10 cellular contexts compared by ENCODE assay signal in genomic region chr6:136763716-136764521, GRCh38. TPM values are rescaled to one million over a fixed set of nuclear protein-coding genes. Genes with fewer than 3 reads are reported as not detected.
DNase-seq lines count a peak whose midpoint lies in the region; ATAC-seq and TF ChIP-seq lines count a peak whose summit lies in the region.
"Had no signal": no experiment of that assay in that cellular context is flagged by ENCODE, and none has a peak within 500 bp of the region (broad histone marks: within the 10 kb centered on the region; RNA-seq: fewer than 3 reads in every experiment).

No MANE protein-coding gene starts in this region.

- H3K4me3 ChIP-seq in WERI-Rb-1 (ENCODE audit: low read depth, low read length), result no peak overlapping the region
- H3K4me3 ChIP-seq: SJSA1 had no signal

- DNase-seq in memory B cell (ENCODE audit: low spot score in 2 of 2) (no peak), kidney glomerular epithelial cell (lab: John Stamatoyannopoulos, UW) (no peak), left cardiac atrium (no peak), WERI-Rb-1 (no peak)
- DNase-seq: amniotic stem cell; stimulated activated CD4-positive, alpha-beta T cell treated with anti-CD3 and anti-CD28 coated beads, Interleukin-1b, Interleukin-23, amount 100 ng/mL, for 48 hours had no signal

- H3K27ac Mint-ChIP-seq in memory B cell, result peak overlapping the region; percentile 67

- H3K4me3 Mint-ChIP-seq in memory B cell, result peak overlapping the region; percentile 19

- H3K9me3 Mint-ChIP-seq in memory B cell, result no peaks in the 10 kb centered on the region

- H3K4me1 Mint-ChIP-seq in memory B cell, result peaks cover 64% of the 10 kb centered on the region

- peaks cover 3% of the 10 kb centered on the region for H3K9me3 ChIP-seq in WERI-Rb-1 (ENCODE audit: severe bottlenecking)
- H3K9me3 ChIP-seq: SJSA1 had no signal

- H3K36me3 Mint-ChIP-seq in memory B cell, result peaks cover 2% of the 10 kb centered on the region

- no peaks in the 10 kb centered on the region for H3K27me3 ChIP-seq in WERI-Rb-1 (ENCODE audit: insufficient read depth, low read depth, severe bottlenecking)
- H3K27me3 ChIP-seq: SJSA1 had no signal

- intact Hi-C loops in left cardiac atrium (cut with DNase I), result no loop called here

- no peaks in the 10 kb centered on the region for H3K36me3 ChIP-seq in WERI-Rb-1
- H3K36me3 ChIP-seq: SJSA1 had no signal

- ATAC-seq in GM18519 (IDR thresholded peaks at IDR 0.05; ENCODE audit: low FRiP score, unreplicated experiment), result peak; percentile 25
- ATAC-seq in GM21381 (IDR thresholded peaks at IDR 0.05; ENCODE audit: unreplicated experiment), result peak; percentile 32
- ATAC-seq in HG03442 (IDR thresholded peaks at IDR 0.05; ENCODE audit: unreplicated experiment), result peak; percentile 41
- ATAC-seq in memory B cell (ENCODE audit: low read depth), result peak; percentile 55
- no peak for ATAC-seq in left cardiac atrium

- no peak overlapping the region for H3K27ac ChIP-seq in WERI-Rb-1
- H3K27ac ChIP-seq: SJSA1 had no signal

- TF ChIP-seq CTCF in WERI-Rb-1 (IDR thresholded peaks at IDR 0.05; ENCODE audit: low read depth, low read length), result no peak

- H3K27me3 Mint-ChIP-seq in memory B cell, result no peaks in the 10 kb centered on the region

RNA-seq across cellular contexts. Expression of gene MAP3K5, which starts 28.4 kb away (rescaled TPM):
- 1 to 10 TPM; 6.6 to 9.7 TPM for total RNA-seq in left cardiac atrium

RNA-seq across cellular contexts. Expression of gene PEX7, which starts 58.5 kb away (rescaled TPM):
- total RNA-seq in left cardiac atrium, result 1 to 10 TPM; 5.9 to 6.4 TPM

Comparison
In these comparisons a context has a peak if more than half of its experiments do, and no peak if none do; other contexts are left out.
1. ATAC-seq: peak in GM18519 (single experiment), GM21381 (single experiment), HG03442 (single experiment) and memory B cell (single experiment); none in left cardiac atrium (0 of 2).